8 cellular contexts compared by ENCODE assay signal in the genomic region with DNA sequence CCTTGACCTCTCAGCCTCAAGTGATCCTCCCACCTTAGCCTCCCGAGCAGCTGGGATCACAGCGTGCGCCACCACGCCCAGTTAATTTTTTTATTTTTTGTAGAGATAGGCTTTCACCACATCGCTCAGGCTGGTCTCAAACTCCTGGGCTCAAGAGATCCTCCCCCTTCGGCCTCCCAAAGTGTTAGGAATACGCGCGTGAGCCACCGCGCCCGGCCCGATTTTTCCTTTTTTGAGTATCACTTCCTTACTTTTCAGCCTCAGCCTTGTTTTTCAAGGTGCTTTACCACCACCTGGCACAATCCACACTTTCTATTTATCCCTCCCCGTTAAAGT. TPM values are rescaled to one million over a fixed set of nuclear protein-coding genes. Genes with fewer than 3 reads are reported as not detected.
DNase-seq lines count a peak whose midpoint lies in the region; ATAC-seq, FAIRE-seq and TF ChIP-seq lines count a peak whose summit lies in the region.

No MANE protein-coding gene starts in this region.

- H3K27me3 ChIP-seq in HepG2 (ENCODE audit: control insufficient read depth in 1 of 2, insufficient read depth in 2 of 2, low read length in 2 of 2) (peaks cover 2 to 47% of the 10 kb centered on the region in 2 experiments; a peak in 4 of 5 replicates), thyroid gland (no peaks in the 10 kb centered on the region)

- H3K4me2 ChIP-seq in HepG2 (ENCODE audit: low read depth, low read length): peak overlapping the region; percentile 85

- H3K36me3 ChIP-seq in HepG2 (replicated peaks in 1 of 2; ENCODE audit: control insufficient read depth in 1 of 2, insufficient read depth in 2 of 2, low read length in 2 of 2) (no peaks in the 10 kb centered on the region), thyroid gland (no peaks in the 10 kb centered on the region)

- TF ChIP-seq RAD21 in HepG2 (CRISPR knock-in tag; IDR thresholded peaks at IDR 0.05): no peak

- intact Hi-C loops in HepG2 (cut with micrococcal nuclease; ENCODE audit: unreplicated experiment): no loop called here
- intact Hi-C loops in thyroid gland (cut with DNase I): no loop called here

- in situ Hi-C loops in HepG2 (cut with HindIII; ENCODE audit: extremely low pct_ligation_motif_present, low pct_unique_long_range_greater_than_20kb): no loop called here

- CTCF ChIA-PET in activated CD8-positive, alpha-beta memory T cell treated with anti-CD3 and anti-CD28 coated beads, Interleukin-2, amount 10 ng/mL, durations not matched to agents 7 days and 5 days (lab: Charles Lee): no interaction called here
- CTCF ChIA-PET in HepG2 (lab: Yijun Ruan, JAX; ENCODE audit: low intra/inter-chr PET ratio, low total read pairs): no interaction called here

- H3K9ac ChIP-seq in HepG2 (ENCODE audit: insufficient read depth, low read depth, low read length): no peak overlapping the region

- no TSS peak for BruUV-seq in HepG2 (replicated peaks; lab: Mats Ljungman, UMichigan)

- H3K4me3 ChIP-seq in HepG2 (replicated peaks in 1 of 3; ENCODE audit: insufficient read depth in 1 of 3, low read depth in 2 of 3, low read length in 3 of 3): peak overlapping the region in 1 of 3 experiments; percentile 77; a peak in 1 of 6 replicates
- peak overlapping the region in 2 of 3 donors; percentile 28 to 66 for H3K4me3 ChIP-seq in thyroid gland (replicated peaks in 1 of 3)

- no peak for TF ChIP-seq EP300 in HepG2 (IDR thresholded peaks at IDR 0.05; ENCODE audit: low read depth in 2 of 2, low read length in 2 of 2)
- TF ChIP-seq EP300 in HepG2 (CRISPR knock-in tag; IDR thresholded peaks at IDR 0.05; ENCODE audit: borderline replicate concordance): no peak

- ATAC-seq in activated CD8-positive, alpha-beta memory T cell treated with anti-CD3 and anti-CD28 coated beads, Interleukin-2, amount 10 ng/mL, durations not matched to agents 7 days and 5 days: no peak
- ATAC-seq in activated naive CD8-positive, alpha-beta T cell treated with anti-CD3 and anti-CD28 coated beads, Interleukin-2, amount 50 U/mL, for 24 hours: no peak
- ATAC-seq in HepG2: no peak
- no peak for ATAC-seq in HG02571 (IDR thresholded peaks at IDR 0.05; ENCODE audit: unreplicated experiment)
- ATAC-seq in GM19324 (IDR thresholded peaks at IDR 0.05; ENCODE audit: low FRiP score, unreplicated experiment): no peak
- no peak for ATAC-seq in omental fat pad (ENCODE audit: low FRiP score)

- H3K4me3 Mint-ChIP-seq in activated CD8-positive, alpha-beta memory T cell treated with anti-CD3 and anti-CD28 coated beads, Interleukin-2, amount 10 ng/mL, durations not matched to agents 7 days and 5 days: peak overlapping the region; percentile 80
- peak overlapping the region; percentile 77 for H3K4me3 Mint-ChIP-seq in activated naive CD8-positive, alpha-beta T cell treated with anti-CD3 and anti-CD28 coated beads, Interleukin-2, amount 50 U/mL, for 24 hours

- no peaks in the 10 kb centered on the region for H3K79me2 ChIP-seq in HepG2 (ENCODE audit: insufficient read depth, low read length)

- H3K9me3 ChIP-seq in HepG2 (ENCODE audit: low read length): no peaks in the 10 kb centered on the region
- H3K9me3 ChIP-seq in thyroid gland: no peaks in the 10 kb centered on the region

- H3K9me3 Mint-ChIP-seq in activated CD8-positive, alpha-beta memory T cell treated with anti-CD3 and anti-CD28 coated beads, Interleukin-2, amount 10 ng/mL, durations not matched to agents 7 days and 5 days (ENCODE audit: low read depth): no peaks in the 10 kb centered on the region
- H3K9me3 Mint-ChIP-seq in activated naive CD8-positive, alpha-beta T cell treated with anti-CD3 and anti-CD28 coated beads, Interleukin-2, amount 50 U/mL, for 24 hours: no peaks in the 10 kb centered on the region

- no peak for TF ChIP-seq POLR2A in HepG2 (IDR thresholded peaks at IDR 0.05; ENCODE audit: insufficient read depth in 1 of 2, low read depth in 2 of 2, low read length in 2 of 2)
- no peak for TF ChIP-seq POLR2A in thyroid gland (IDR thresholded peaks at IDR 0.05)

- H3K4me1 Mint-ChIP-seq in activated CD8-positive, alpha-beta memory T cell treated with anti-CD3 and anti-CD28 coated beads, Interleukin-2, amount 10 ng/mL, durations not matched to agents 7 days and 5 days: peaks cover 36% of the 10 kb centered on the region
- peaks cover 42% of the 10 kb centered on the region for H3K4me1 Mint-ChIP-seq in activated naive CD8-positive, alpha-beta T cell treated with anti-CD3 and anti-CD28 coated beads, Interleukin-2, amount 50 U/mL, for 24 hours

- H3K4me1 ChIP-seq in HepG2 (ENCODE audit: insufficient read depth, low read length): peaks cover 9% of the 10 kb centered on the region
- peaks cover 10 to 28% of the 10 kb centered on the region in 2 donors for H3K4me1 ChIP-seq in thyroid gland

- POLR2A ChIA-PET in HepG2 (lab: Yijun Ruan, JAX): no interaction called here

- no peak for TF ChIP-seq CTCF in HepG2 (CRISPR knock-in tag; IDR thresholded peaks at IDR 0.05)
- TF ChIP-seq CTCF in thyroid gland (IDR thresholded peaks at IDR 0.05): no peak
- TF ChIP-seq CTCF in omental fat pad (IDR thresholded peaks at IDR 0.05): no peak

- DNase-seq in activated CD8-positive, alpha-beta memory T cell treated with anti-CD3 and anti-CD28 coated beads, Interleukin-2, amount 10 ng/mL, durations not matched to agents 7 days and 5 days: no peak
- no peak for DNase-seq in activated CD8-positive, alpha-beta memory T cell treated with anti-CD3 and anti-CD28 coated beads for 24 hours
- DNase-seq in activated naive CD8-positive, alpha-beta T cell treated with anti-CD3 and anti-CD28 coated beads, Interleukin-2, amount 50 U/mL, for 24 hours: no peak
- no peak for DNase-seq in HepG2 (ENCODE audit: low spot score)
- DNase-seq in thyroid gland: no peak
- no peak for DNase-seq in omental fat pad (ENCODE audit: low spot score)

- H3K27me3 Mint-ChIP-seq in activated CD8-positive, alpha-beta memory T cell treated with anti-CD3 and anti-CD28 coated beads, Interleukin-2, amount 10 ng/mL, durations not matched to agents 7 days and 5 days: peaks cover 7% of the 10 kb centered on the region
- H3K27me3 Mint-ChIP-seq in activated naive CD8-positive, alpha-beta T cell treated with anti-CD3 and anti-CD28 coated beads, Interleukin-2, amount 50 U/mL, for 24 hours: no peaks in the 10 kb centered on the region

- H3K27ac Mint-ChIP-seq in activated CD8-positive, alpha-beta memory T cell treated with anti-CD3 and anti-CD28 coated beads, Interleukin-2, amount 10 ng/mL, durations not matched to agents 7 days and 5 days: peak overlapping the region; percentile 73
- peak overlapping the region; percentile 80 for H3K27ac Mint-ChIP-seq in activated naive CD8-positive, alpha-beta T cell treated with anti-CD3 and anti-CD28 coated beads, Interleukin-2, amount 50 U/mL, for 24 hours

- H4K20me1 ChIP-seq in HepG2 (ENCODE audit: insufficient read depth, low read length): no peaks in the 10 kb centered on the region

- 84% methylated on average over 14 of the region's 14 CpGs for WGBS in HepG2 (ENCODE audit: low lambda C conversion rate)
- WGBS in thyroid gland, 2 donors: 58 to 64% methylated on average over 14 of the region's 14 CpGs

- FAIRE-seq in HepG2 (lab: Jason Lieb, UNC): no peak

- H2AFZ ChIP-seq in HepG2 (ENCODE audit: low read length): no peak overlapping the region

- H3K27ac ChIP-seq in HepG2 (ENCODE audit: extremely low read length, insufficient read depth, low read length) (no peak overlapping the region), thyroid gland (no peak overlapping the region)

- peaks cover 22% of the 10 kb centered on the region for H3K36me3 Mint-ChIP-seq in activated CD8-positive, alpha-beta memory T cell treated with anti-CD3 and anti-CD28 coated beads, Interleukin-2, amount 10 ng/mL, durations not matched to agents 7 days and 5 days
- H3K36me3 Mint-ChIP-seq in activated naive CD8-positive, alpha-beta T cell treated with anti-CD3 and anti-CD28 coated beads, Interleukin-2, amount 50 U/mL, for 24 hours (ENCODE audit: low read depth): peaks cover 34% of the 10 kb centered on the region

RNA-seq across cellular contexts. Expression of gene STX11, which starts 0.8 kb away (rescaled TPM):
- 10 to 100 TPM; 26.5 to 29.0 TPM for total RNA-seq in activated CD8-positive, alpha-beta memory T cell treated with anti-CD3 and anti-CD28 coated beads, Interleukin-2, amount 10 ng/mL, durations not matched to agents 7 days and 5 days
- total RNA-seq in HepG2 (2016; rRNA removed; fragmentation: Illumina TruSeq; extraction: Trizol) (not detected in 2 replicates), thyroid gland (10 to 100 TPM; 23.9 to 61.1 (median 31.8) TPM), omental fat pad (100 to 1,000 TPM in 3 of 4 donors, 10 to 100 TPM in 1; 34.5 to 156 (median 113) TPM)
- total RNA-seq in HepG2 (2016; cell fraction: cytosol; rRNA removed; fragmentation: Illumina TruSeq; extraction: Trizol; ENCODE audit: low read depth): not detected in 2 replicates
- total RNA-seq in HepG2 (2016; cell fraction: insoluble cytoplasmic fraction; rRNA removed; fragmentation: Illumina TruSeq; extraction: Trizol): not detected in 2 replicates
- total RNA-seq in HepG2 (2016; cell fraction: membrane; rRNA removed; fragmentation: Illumina TruSeq; extraction: Trizol): not detected in 2 replicates
- total RNA-seq in HepG2 (2016; cell fraction: nucleus; rRNA removed; fragmentation: Illumina TruSeq; extraction: Trizol): not detected in 2 replicates
- 0.03 and 0.07 TPM in 2 replicates for polyA plus RNA-seq in HepG2 (2011; rRNA removed)
- 0.04 TPM in 2 replicates for polyA plus RNA-seq in HepG2 (2011; cell fraction: cytosol; rRNA removed)
- 0.13 TPM in 1 of 2 replicates, not detected in the other for polyA plus RNA-seq in HepG2 (2011; cell fraction: nucleus; rRNA removed)
- 0.07 TPM in 1 of 2 replicates, not detected in the other for polyA plus RNA-seq in HepG2 (2012)
- polyA plus RNA-seq in HepG2 (2016; cell fraction: cytosol; fragmentation: Illumina TruSeq; extraction: Trizol; ENCODE audit: low read depth): not detected in 2 replicates
- polyA plus RNA-seq in HepG2 (2016; cell fraction: insoluble cytoplasmic fraction; fragmentation: Illumina TruSeq; extraction: Trizol; ENCODE audit: low read depth): not detected in 2 replicates
- not detected in 2 replicates for polyA plus RNA-seq in HepG2 (2016; cell fraction: membrane; fragmentation: Illumina TruSeq; extraction: Trizol; ENCODE audit: low read depth)
- polyA plus RNA-seq in HepG2 (2016; cell fraction: nucleus; fragmentation: Illumina TruSeq; extraction: Trizol; ENCODE audit: insufficient read depth, low read depth): not detected in 2 replicates
- 1.4 TPM in 1 of 2 replicates, not detected in the other for polyA minus RNA-seq in HepG2 (2011; rRNA and poly(A)+ RNA removed; ENCODE audit: low replicate concordance)
- 0.44 TPM in 1 of 2 replicates, not detected in the other for polyA minus RNA-seq in HepG2 (2011; cell fraction: cytosol; rRNA and poly(A)+ RNA removed)
- not detected in 2 replicates for polyA minus RNA-seq in HepG2 (2011; cell fraction: nucleus; rRNA and poly(A)+ RNA removed)

RNA-seq across cellular contexts. Expression of gene SF3B5, which starts 54.2 kb away (rescaled TPM):
- 100 to 1,000 TPM; 151 to 176 TPM for total RNA-seq in activated CD8-positive, alpha-beta memory T cell treated with anti-CD3 and anti-CD28 coated beads, Interleukin-2, amount 10 ng/mL, durations not matched to agents 7 days and 5 days
- total RNA-seq in HepG2 (2016; rRNA removed; fragmentation: Illumina TruSeq; extraction: Trizol): 263 and 346 TPM in 2 replicates
- 104 and 124 TPM in 2 replicates for total RNA-seq in HepG2 (2016; cell fraction: cytosol; rRNA removed; fragmentation: Illumina TruSeq; extraction: Trizol; ENCODE audit: low read depth)
- 265 and 405 TPM in 2 replicates for total RNA-seq in HepG2 (2016; cell fraction: insoluble cytoplasmic fraction; rRNA removed; fragmentation: Illumina TruSeq; extraction: Trizol)
- total RNA-seq in HepG2 (2016; cell fraction: membrane; rRNA removed; fragmentation: Illumina TruSeq; extraction: Trizol): 116 and 142 TPM in 2 replicates
- 87.5 and 103 TPM in 2 replicates for total RNA-seq in HepG2 (2016; cell fraction: nucleus; rRNA removed; fragmentation: Illumina TruSeq; extraction: Trizol)
- 292 and 294 TPM in 2 replicates for polyA plus RNA-seq in HepG2 (2011; rRNA removed)
- polyA plus RNA-seq in HepG2 (2011; cell fraction: cytosol; rRNA removed): 334 and 504 TPM in 2 replicates
- polyA plus RNA-seq in HepG2 (2011; cell fraction: nucleus; rRNA removed): 112 and 124 TPM in 2 replicates
- polyA plus RNA-seq in HepG2 (2012): 110 and 133 TPM in 2 replicates
- polyA plus RNA-seq in HepG2 (2016; cell fraction: cytosol; fragmentation: Illumina TruSeq; extraction: Trizol; ENCODE audit: low read depth): 115 and 146 TPM in 2 replicates
- 417 and 449 TPM in 2 replicates for polyA plus RNA-seq in HepG2 (2016; cell fraction: insoluble cytoplasmic fraction; fragmentation: Illumina TruSeq; extraction: Trizol; ENCODE audit: low read depth)
- 111 and 138 TPM in 2 replicates for polyA plus RNA-seq in HepG2 (2016; cell fraction: membrane; fragmentation: Illumina TruSeq; extraction: Trizol; ENCODE audit: low read depth)
- 162 and 180 TPM in 2 replicates for polyA plus RNA-seq in HepG2 (2016; cell fraction: nucleus; fragmentation: Illumina TruSeq; extraction: Trizol; ENCODE audit: insufficient read depth, low read depth)
- polyA minus RNA-seq in HepG2 (2011; rRNA and poly(A)+ RNA removed; ENCODE audit: low replicate concordance): 275 and 292 TPM in 2 replicates
- 65.1 and 84.0 TPM in 2 replicates for polyA minus RNA-seq in HepG2 (2011; cell fraction: cytosol; rRNA and poly(A)+ RNA removed)
- polyA minus RNA-seq in HepG2 (2011; cell fraction: nucleus; rRNA and poly(A)+ RNA removed): 34.2 and 34.9 TPM in 2 replicates
- 100 to 1,000 TPM in 2 of 4 donors, 10 to 100 TPM in 2; 63.1 to 205 (median 133) TPM for total RNA-seq in thyroid gland
- 100 to 1,000 TPM; 105 to 189 (median 157) TPM for total RNA-seq in omental fat pad

Comparison
In these comparisons a context has a peak if more than half of its experiments do, and no peak if none do; other contexts are left out.
1. RNA of gene STX11, which starts 0.8 kb away (total RNA-seq): 34.5 to 156 TPM in omental fat pad, 23.9 to 61.1 TPM in thyroid gland and 26.5 to 29.0 TPM in activated CD8-positive, alpha-beta memory T cell treated with anti-CD3 and anti-CD28 coated beads, Interleukin-2, amount 10 ng/mL, durations not matched to agents 7 days and 5 days; not detected in HepG2; every median in the first group is over 10 times any median in the second.